Comparison of ENCODE assay signal across 22 cellular contexts in genomic region chr9:4573176-4573575, GRCh38.
"Had no signal": no experiment of that assay in that cellular context is flagged by ENCODE, and none has a peak within 500 bp of the region (broad histone marks: within the 10 kb centered on the region; RNA-seq: fewer than 3 reads in every experiment).

No MANE protein-coding gene starts in this region.

- DNase-seq: activated gamma-delta T cell; body of pancreas; dermis blood vessel endothelial cell; effector memory CD4-positive, alpha-beta T cell; foreskin melanocyte; left ventricle myocardium inferior; spleen; stimulated activated CD4-positive, alpha-beta T cell treated with anti-CD3 and anti-CD28 coated beads, Interleukin-4, amount 100 ng/mL, for 1 hour; stimulated activated naive CD4-positive, alpha-beta T cell treated with Interleukin-2 at 50 U/mL for 16 hours; upper lobe of left lung had no signal

- H3K9me3 ChIP-seq: body of pancreas, left ventricle myocardium inferior, prostate gland, spleen, thoracic aorta, upper lobe of left lung had no signal

- H3K36me3 ChIP-seq: prostate gland, spleen, thoracic aorta had no signal

- H3K4me3 Mint-ChIP-seq: activated CD4-positive, alpha-beta memory T cell treated with anti-CD3 and anti-CD28 coated beads, Interleukin-2, amount 10 ng/mL, durations not matched to agents 7 days and 5 days; activated T-helper 1 cell treated with anti-CD3 and anti-CD28 coated beads, Interleukin-12 subunit alpha, Interleukin-12 subunit beta, Interleukin-2, Interleukin-4 antibody, amounts not matched to agents 30 ng/mL and 10 ng/mL and 1 ng/mL, durations not matched to agents 14 hours and 24 hours and 36 hours; mesothelial cell of epicardium; natural killer cell treated with Interleukin-12 subunit alpha and Interleukin-12 subunit beta and Interleukin-15 and Interleukin-18, amount 100 ng/mL, for 72 hours had no signal

- H3K27ac ChIP-seq: body of pancreas, left ventricle myocardium inferior, spleen, thoracic aorta, upper lobe of left lung, VCaP had no signal

- H3K9me3 Mint-ChIP-seq: activated CD4-positive, alpha-beta memory T cell treated with anti-CD3 and anti-CD28 coated beads, Interleukin-2, amount 10 ng/mL, durations not matched to agents 7 days and 5 days; activated CD4-positive, alpha-beta T cell treated with anti-CD3 and anti-CD28 coated beads, Interleukin-2, amount 10 ng/mL, durations not matched to agents 24 days and 14 days; activated naive CD4-positive, alpha-beta T cell treated with anti-CD3 and anti-CD28 coated beads, Interleukin-2, amount 50 U/mL, for 24 hours; activated T-helper 1 cell treated with anti-CD3 and anti-CD28 coated beads, Interleukin-12 subunit alpha, Interleukin-12 subunit beta, Interleukin-2, Interleukin-4 antibody, amounts not matched to agents 30 ng/mL and 10 ng/mL and 1 ng/mL, durations not matched to agents 14 hours and 24 hours and 36 hours; mesothelial cell of epicardium; natural killer cell treated with Interleukin-12 subunit alpha and Interleukin-12 subunit beta and Interleukin-15 and Interleukin-18, amount 100 ng/mL, for 72 hours; T-helper 2 cell treated with Interferon-gamma antibody and Interleukin-4, amounts not matched to agents 5 μg/mL and 100 μg/mL, for 36 hours had no signal

- H3K27me3 ChIP-seq: body of pancreas, upper lobe of left lung had no signal

- H3K4me3 ChIP-seq: body of pancreas, left ventricle myocardium inferior, prostate gland, spleen, thoracic aorta, upper lobe of left lung had no signal

- H3K4me1 ChIP-seq: body of pancreas, prostate gland, spleen, upper lobe of left lung had no signal

- ATAC-seq: activated CD4-positive, CD25-positive, alpha-beta regulatory T cell treated with anti-CD3 and anti-CD28 coated beads, Interleukin-2, amount 50 U/mL, for 24 hours; body of pancreas; esophagus mucosa had no signal

- H3K36me3 Mint-ChIP-seq: activated naive CD4-positive, alpha-beta T cell treated with anti-CD3 and anti-CD28 coated beads, Interleukin-2, amount 50 U/mL, for 24 hours; mesothelial cell of epicardium; natural killer cell treated with Interleukin-12 subunit alpha and Interleukin-12 subunit beta and Interleukin-15 and Interleukin-18, amount 100 ng/mL, for 72 hours had no signal

- H3K27ac Mint-ChIP-seq: activated CD4-positive, alpha-beta T cell treated with anti-CD3 and anti-CD28 coated beads, Interleukin-2, amount 10 ng/mL, durations not matched to agents 24 days and 14 days; activated T-helper 1 cell treated with anti-CD3 and anti-CD28 coated beads, Interleukin-12 subunit alpha, Interleukin-12 subunit beta, Interleukin-2, Interleukin-4 antibody, amounts not matched to agents 30 ng/mL and 10 ng/mL and 1 ng/mL, durations not matched to agents 14 hours and 24 hours and 36 hours; mesothelial cell of epicardium; natural killer cell treated with Interleukin-12 subunit alpha and Interleukin-12 subunit beta and Interleukin-15 and Interleukin-18, amount 100 ng/mL, for 72 hours; T-helper 2 cell treated with Interferon-gamma antibody and Interleukin-4, amounts not matched to agents 5 μg/mL and 100 μg/mL, for 36 hours had no signal

- H3K27me3 Mint-ChIP-seq: activated CD4-positive, alpha-beta memory T cell treated with anti-CD3 and anti-CD28 coated beads, Interleukin-2, amount 10 ng/mL, durations not matched to agents 7 days and 5 days; activated CD4-positive, alpha-beta T cell treated with anti-CD3 and anti-CD28 coated beads, Interleukin-2, amount 10 ng/mL, durations not matched to agents 24 days and 14 days; activated naive CD4-positive, alpha-beta T cell treated with anti-CD3 and anti-CD28 coated beads, Interleukin-2, amount 50 U/mL, for 24 hours had no signal
